In genomic region chr22:49368976-49369725, GRCh38 we compare ENCODE assay signal across 10 cellular contexts.
DNase-seq lines count a peak whose midpoint lies in the region; ATAC-seq, FAIRE-seq and TF ChIP-seq lines count a peak whose summit lies in the region.
"Had no signal": no experiment of that assay in that cellular context is flagged by ENCODE, and none has a peak within 500 bp of the region (broad histone marks: within the 10 kb centered on the region; RNA-seq: fewer than 3 reads in every experiment).

No MANE protein-coding gene starts in this region.

- no peak overlapping the region for H3K9ac ChIP-seq in kidney (ENCODE audit: low read length in 2 of 2)

- intact Hi-C loops in Right ventricle myocardium inferior (cut with DNase I), result no loop called here
- intact Hi-C loops in left cardiac atrium (cut with DNase I), result no loop called here
- intact Hi-C loops in kidney (cut with DNase I), result no loop called here

- H3K27ac ChIP-seq in RWPE2 (ENCODE audit: poor library complexity, severe bottlenecking) (no peak overlapping the region), kidney (ENCODE audit: low read depth in 2 of 2, low read length in 2 of 2) (peak overlapping the region in 1 of 2 donors; percentile 11)
- H3K27ac ChIP-seq: esophagus muscularis mucosa had no signal

- no peaks in the 10 kb centered on the region for H3K4me1 ChIP-seq in RWPE2 (ENCODE audit: insufficient read depth, poor library complexity, severe bottlenecking)
- H3K4me1 ChIP-seq in kidney (ENCODE audit: control insufficient read depth in 1 of 2, insufficient read depth in 1 of 2, low read depth in 1 of 2, low read length in 2 of 2), result no peaks in the 10 kb centered on the region
- H3K4me1 ChIP-seq: esophagus muscularis mucosa had no signal

- no peak for FAIRE-seq in kidney (lab: Jason Lieb, UNC)

- no peak for ATAC-seq in Right ventricle myocardium inferior
- ATAC-seq in left cardiac atrium, result no peak
- ATAC-seq in RWPE2 (ENCODE audit: low read depth), result no peak
- no peak for ATAC-seq in HG03196 (IDR thresholded peaks at IDR 0.05; ENCODE audit: unreplicated experiment)
- ATAC-seq in HG03378 (IDR thresholded peaks at IDR 0.05; ENCODE audit: unreplicated experiment), result no peak
- ATAC-seq: naive thymus-derived CD4-positive, alpha-beta T cell had no signal

- no peaks in the 10 kb centered on the region for H3K27me3 ChIP-seq in RWPE2 (ENCODE audit: insufficient read depth, poor library complexity, severe bottlenecking)

- H3K9me3 ChIP-seq in RWPE2 (ENCODE audit: severe bottlenecking), result peaks cover 1% of the 10 kb centered on the region
- H3K9me3 ChIP-seq in kidney (ENCODE audit: control insufficient read depth in 1 of 2, low read length in 2 of 2), result no peaks in the 10 kb centered on the region
- H3K9me3 ChIP-seq: esophagus muscularis mucosa had no signal

- H3K4me3 ChIP-seq in RWPE2 (ENCODE audit: severe bottlenecking) (no peak overlapping the region), kidney (ENCODE audit: low read length in 2 of 2) (no peak overlapping the region)
- H3K4me3 ChIP-seq: esophagus muscularis mucosa had no signal

- no peaks in the 10 kb centered on the region for H3K36me3 ChIP-seq in RWPE2 (ENCODE audit: low read depth)
- H3K36me3 ChIP-seq in kidney (ENCODE audit: control insufficient read depth in 1 of 2, insufficient read depth in 2 of 2, low read length in 2 of 2), result no peaks in the 10 kb centered on the region
- H3K36me3 ChIP-seq: esophagus muscularis mucosa had no signal

- TF ChIP-seq CTCF in RWPE2 (IDR thresholded peaks at IDR 0.05; ENCODE audit: poor library complexity, severe bottlenecking) (no peak), kidney (IDR thresholded peaks at IDR 0.05; ENCODE audit: borderline replicate concordance, extremely low read depth, insufficient read depth) (no peak)

- DNase-seq in Right ventricle myocardium inferior (ENCODE audit: missing footprints), result peak; percentile 56
- no peak for DNase-seq in left cardiac atrium
- DNase-seq in RWPE2 (ENCODE audit: low spot score), result peak; percentile 57
- DNase-seq in kidney, result peak; percentile 80
- DNase-seq in hepatic stellate cell (ENCODE audit: low spot score), result no peak
- no peak for DNase-seq in GM19240 (ENCODE audit: insufficient read length, low spot score)
- DNase-seq: naive thymus-derived CD4-positive, alpha-beta T cell had no signal

Comparison
In these comparisons a context has a peak if more than half of its experiments do, and no peak if none do; other contexts are left out.
1. DNase-seq: peak in Right ventricle myocardium inferior (single experiment), RWPE2 (single experiment) and kidney (single experiment); none in left cardiac atrium (single experiment), hepatic stellate cell (single experiment) and GM19240 (single experiment).